ENCODE assay signal across 10 cellular contexts in the genomic region with DNA sequence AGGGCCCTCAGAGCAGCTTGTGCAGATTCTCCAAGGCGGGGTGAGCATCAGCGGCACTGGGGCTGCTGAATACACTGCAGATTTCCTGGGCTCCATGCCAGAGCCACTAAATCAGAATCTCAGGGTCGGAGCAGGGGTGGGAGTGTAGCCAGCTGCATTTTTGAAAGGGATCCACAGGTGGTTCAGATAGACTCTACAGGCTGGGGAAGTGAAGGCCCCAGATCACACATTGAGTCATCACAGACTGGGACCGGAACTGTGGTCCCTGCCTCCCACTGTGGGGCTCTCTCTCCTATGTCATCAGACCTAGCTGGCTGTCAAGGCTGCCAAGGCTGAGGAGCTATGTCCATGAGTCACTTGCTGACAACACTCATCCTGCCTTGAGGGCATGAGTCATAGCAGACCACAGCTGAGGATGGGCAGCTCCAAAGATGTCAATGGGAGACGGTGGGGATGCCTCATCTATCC.
A peak's percentile ranks its signal among the peaks of the same experiment; 100 is the strongest.
DNase-seq lines count a peak whose midpoint lies in the region; ATAC-seq and TF ChIP-seq lines count a peak whose summit lies in the region.
"Had no signal": no experiment of that assay in that cellular context is flagged by ENCODE, and none has a peak within 500 bp of the region (broad histone marks: within the 10 kb centered on the region; RNA-seq: fewer than 3 reads in every experiment).

No MANE protein-coding gene starts in this region.

- H3K4me3 ChIP-seq in right cardiac atrium (ENCODE audit: low read length) = no peak overlapping the region
- H3K4me3 ChIP-seq in esophagus squamous epithelium = no peak overlapping the region

- TF ChIP-seq CTCF in esophagus squamous epithelium (IDR thresholded peaks at IDR 0.05) = no peak

- peaks cover 14% of the 10 kb centered on the region for H3K27me3 Mint-ChIP-seq in activated T-cell treated with anti-CD3 and anti-CD28 coated beads, Interleukin-2, amount 50 U/mL, for 24 hours
- H3K27me3 Mint-ChIP-seq: central memory CD8-positive, alpha-beta T cell had no signal

- ATAC-seq in HG02623 (IDR thresholded peaks at IDR 0.05; ENCODE audit: unreplicated experiment) (peak; percentile 98), right cardiac atrium (peak; percentile 76 to 90)
- ATAC-seq: CD8-positive, alpha-beta T cell had no signal

- H3K9me3 ChIP-seq in right cardiac atrium (ENCODE audit: control insufficient read depth, low read length) (no peaks in the 10 kb centered on the region), esophagus squamous epithelium (no peaks in the 10 kb centered on the region)

- H3K4me1 ChIP-seq in right cardiac atrium (ENCODE audit: control insufficient read depth, insufficient read depth, low read length) (peaks cover 2% of the 10 kb centered on the region), esophagus squamous epithelium (peaks cover 0 to 8% (median 4%) of the 10 kb centered on the region in 3 donors)

- peak overlapping the region; percentile 28 for H3K27ac Mint-ChIP-seq in activated T-cell treated with anti-CD3 and anti-CD28 coated beads, Interleukin-2, amount 50 U/mL, for 24 hours
- H3K27ac Mint-ChIP-seq: CD8-positive, alpha-beta T cell had no signal

- DNase-seq in activated CD4-positive, alpha-beta T cell treated with anti-CD3 and anti-CD28 coated beads for 24 hours (ENCODE audit: low read depth in 2 of 2) = peak; percentile 17 to 36
- DNase-seq in activated CD4-positive, alpha-beta T cell treated with anti-CD3 and anti-CD28 coated beads, Interleukin-2, amount 50 U/mL, for 1 hour = no peak
- DNase-seq in NCI-H1105 (lab: John Stamatoyannopoulos, UW) (peak; percentile 49), right cardiac atrium (peak in 1 of 3 donors; percentile 73), esophagus squamous epithelium (lab: John Stamatoyannopoulos, UW) (no peak)
- DNase-seq in activated T-cell treated with anti-CD3 and anti-CD28 coated beads, Interleukin-2, amount 50 U/mL, for 24 hours = peak; percentile 53
- DNase-seq in stimulated activated CD8-positive, alpha-beta memory T cell treated with anti-CD3 and anti-CD28 coated beads, Interleukin-12 subunit alpha, Interleukin-12 subunit beta, amount 100 ng/mL, for 4 hours (ENCODE audit: low read depth) = peak; percentile 9

- H3K27ac ChIP-seq in right cardiac atrium (ENCODE audit: low read length) (no peak overlapping the region), esophagus squamous epithelium (peak overlapping the region in 1 of 4 donors; percentile 25)

- H3K27me3 ChIP-seq in right cardiac atrium (ENCODE audit: control insufficient read depth, insufficient read depth) (no peaks in the 10 kb centered on the region), esophagus squamous epithelium (no peaks in the 10 kb centered on the region)

- peaks cover 15% of the 10 kb centered on the region for H3K4me1 Mint-ChIP-seq in activated T-cell treated with anti-CD3 and anti-CD28 coated beads, Interleukin-2, amount 50 U/mL, for 24 hours (ENCODE audit: low read depth)
- H3K4me1 Mint-ChIP-seq: central memory CD8-positive, alpha-beta T cell had no signal

- H3K36me3 Mint-ChIP-seq in activated T-cell treated with anti-CD3 and anti-CD28 coated beads, Interleukin-2, amount 50 U/mL, for 24 hours (ENCODE audit: low read depth) = no peaks in the 10 kb centered on the region
- H3K36me3 Mint-ChIP-seq: CD8-positive, alpha-beta T cell had no signal

- H3K36me3 ChIP-seq in esophagus squamous epithelium = no peaks in the 10 kb centered on the region

- intact Hi-C loops in right cardiac atrium (cut with DNase I) (no loop called here), esophagus squamous epithelium (cut with DNase I) (no loop called here)

- 27% methylated on average over 5 of the region's 5 CpGs for WGBS in right cardiac atrium
- 28% methylated on average over 4 of the region's 5 CpGs; no CpG with 5 or more reads in 1 of the 2 donors for WGBS in esophagus squamous epithelium, 2 donors

- H3K4me3 Mint-ChIP-seq in activated T-cell treated with anti-CD3 and anti-CD28 coated beads, Interleukin-2, amount 50 U/mL, for 24 hours = no peak overlapping the region
- H3K4me3 Mint-ChIP-seq: CD8-positive, alpha-beta T cell; central memory CD8-positive, alpha-beta T cell had no signal

- H3K9me3 Mint-ChIP-seq in activated T-cell treated with anti-CD3 and anti-CD28 coated beads, Interleukin-2, amount 50 U/mL, for 24 hours = no peaks in the 10 kb centered on the region
- H3K9me3 Mint-ChIP-seq: CD8-positive, alpha-beta T cell; central memory CD8-positive, alpha-beta T cell had no signal

- TF ChIP-seq POLR2A in esophagus squamous epithelium (IDR thresholded peaks at IDR 0.05) = no peak

Comparison
In these comparisons a context has a peak if more than half of its experiments do, and no peak if none do; other contexts are left out.
1. DNase-seq: peak in activated CD4-positive, alpha-beta T cell treated with anti-CD3 and anti-CD28 coated beads for 24 hours (2 of 2), NCI-H1105 (single experiment), activated T-cell treated with anti-CD3 and anti-CD28 coated beads, Interleukin-2, amount 50 U/mL, for 24 hours (single experiment) and stimulated activated CD8-positive, alpha-beta memory T cell treated with anti-CD3 and anti-CD28 coated beads, Interleukin-12 subunit alpha, Interleukin-12 subunit beta, amount 100 ng/mL, for 4 hours (single experiment); none in activated CD4-positive, alpha-beta T cell treated with anti-CD3 and anti-CD28 coated beads, Interleukin-2, amount 50 U/mL, for 1 hour (single experiment) and esophagus squamous epithelium (single experiment).